In genomic region chr10:33193867-33194521, GRCh38 we compare ENCODE assay signal across 10 cellular contexts.
A peak's percentile ranks its signal among the peaks of the same experiment; 100 is the strongest.
DNase-seq lines count a peak whose midpoint lies in the region; ATAC-seq, FAIRE-seq and TF ChIP-seq lines count a peak whose summit lies in the region.
"Had no signal": no experiment of that assay in that cellular context is flagged by ENCODE, and none has a peak within 500 bp of the region (broad histone marks: within the 10 kb centered on the region; RNA-seq: fewer than 3 reads in every experiment).

No MANE protein-coding gene starts in this region.

- H4K20me1 ChIP-seq in keratinocyte (ENCODE audit: control insufficient read depth, extremely low read depth, insufficient read depth, low read length) = no peaks in the 10 kb centered on the region
- no peaks in the 10 kb centered on the region for H4K20me1 ChIP-seq in Karpas-422 (ENCODE audit: insufficient read depth, low read depth, low read length)

- peaks cover 0 to 2% (median 0%) of the 10 kb centered on the region in 8 donors for H3K9me3 Mint-ChIP-seq in CD4-positive, alpha-beta memory T cell
- H3K9me3 Mint-ChIP-seq: memory B cell, T-cell had no signal

- H3K9ac ChIP-seq in keratinocyte (ENCODE audit: control insufficient read depth, extremely low read depth, insufficient read depth, low read length) (no peak overlapping the region), Karpas-422 (ENCODE audit: low read length) (no peak overlapping the region)

- dilution Hi-C loops in keratinocyte (cut with MboI; ENCODE audit: extremely low pct_ligation_motif_present, low sequenced_read_pairs) = no loop called here

- peak; percentile 31 for DNase-seq in HuH-7.5 (ENCODE audit: low spot score)
- peak in 2 of 4 donors; percentile 19 to 38 for DNase-seq in body of pancreas
- DNase-seq in keratinocyte (ENCODE audit: low read depth, low spot score) = peak; percentile 17
- peak in 1 of 2 donors; percentile 73 for DNase-seq in suprapubic skin (ENCODE audit: low spot score in 2 of 2)
- no peak for DNase-seq in activated effector memory CD4-positive, alpha-beta T cell treated with Interleukin-2 at 50 U/mL for 16 hours
- no peak for DNase-seq in CD4-positive, alpha-beta memory T cell
- no peak for DNase-seq in iPS-NIHi11 (ENCODE audit: low spot score)
- no peak for DNase-seq in Karpas-422

- no peaks in the 10 kb centered on the region for H3K36me3 Mint-ChIP-seq in CD4-positive, alpha-beta memory T cell
- H3K36me3 Mint-ChIP-seq: memory B cell, T-cell had no signal

- H3K79me2 ChIP-seq in keratinocyte (ENCODE audit: control insufficient read depth, insufficient read depth, low read length) (no peaks in the 10 kb centered on the region), Karpas-422 (ENCODE audit: low read length) (no peaks in the 10 kb centered on the region)

- H3K9me2 ChIP-seq in Karpas-422 (replicated peaks; ENCODE audit: insufficient read depth, low read length) = no peaks in the 10 kb centered on the region

- no peak overlapping the region for H3K4me3 Mint-ChIP-seq in CD4-positive, alpha-beta memory T cell
- H3K4me3 Mint-ChIP-seq: memory B cell, T-cell had no signal

- CTCF ChIA-PET in CD4-positive, alpha-beta memory T cell (lab: Charles Lee; ENCODE audit: partially characterized antibody) = interaction anchor here (0.7 to 2.6 kb wide), 32 partner anchors 8 to 1444 kb away, joined by 3 to 39 read pairs (median 5); partner anchors contain the start of gene NRP1

- H3K27ac ChIP-seq in body of pancreas = peak overlapping the region; percentile 31 to 65 (median 46)
- no peak overlapping the region for H3K27ac ChIP-seq in keratinocyte (ENCODE audit: control insufficient read depth, insufficient read depth, low read length)
- peak overlapping the region; percentile 32 for H3K27ac ChIP-seq in suprapubic skin
- no peak overlapping the region for H3K27ac ChIP-seq in CD4-positive, alpha-beta memory T cell (ENCODE audit: low read depth, low read length)
- H3K27ac ChIP-seq in Karpas-422 (ENCODE audit: low read length) = no peak overlapping the region

- POLR2A ChIA-PET in CD4-positive, alpha-beta memory T cell (lab: Charles Lee; ENCODE audit: partially characterized antibody) = interaction anchor here (1.2 to 1.4 kb wide), 2 partner anchors 78 to 137 kb away, joined by 3 to 10 read pairs; no protein-coding TSS in a partner anchor

- no peak for TF ChIP-seq POLR2A in body of pancreas (IDR thresholded peaks at IDR 0.05)
- no peak for TF ChIP-seq POLR2A in suprapubic skin (IDR thresholded peaks at IDR 0.05)

- intact Hi-C loops in body of pancreas (cut with DNase I) = no loop called here
- intact Hi-C loops in CD4-positive, alpha-beta memory T cell (cut with micrococcal nuclease) = loop anchor here (1.0 to 10.0 kb wide), 4 partner anchors 54 to 473 kb away; no protein-coding TSS in a partner anchor

- 25 to 26% methylated on average over 5 of the region's 5 CpGs for WGBS in body of pancreas, 2 donors
- 28% methylated on average over 5 of the region's 5 CpGs for WGBS in suprapubic skin

- H3K4me2 ChIP-seq in keratinocyte (ENCODE audit: control insufficient read depth, extremely low read depth, insufficient read depth, low read depth, low read length) (peak overlapping the region; percentile 18), Karpas-422 (ENCODE audit: low read depth, low read length, poor library complexity, severe bottlenecking) (no peak overlapping the region)

- FAIRE-seq in keratinocyte (lab: Jason Lieb, UNC) = peak; percentile 64

- no peaks in the 10 kb centered on the region for H3K9me3 ChIP-seq in body of pancreas
- no peaks in the 10 kb centered on the region for H3K9me3 ChIP-seq in keratinocyte (ENCODE audit: control insufficient read depth, low read depth, low read length)
- no peaks in the 10 kb centered on the region for H3K9me3 ChIP-seq in suprapubic skin
- H3K9me3 ChIP-seq in CD4-positive, alpha-beta memory T cell (ENCODE audit: control insufficient read depth in 1 of 2, low read length in 2 of 2) = no peaks in the 10 kb centered on the region
- no peaks in the 10 kb centered on the region for H3K9me3 ChIP-seq in Karpas-422 (ENCODE audit: low read length)

- peaks cover 0 to 3% of the 10 kb centered on the region in 2 donors for H3K27me3 Mint-ChIP-seq in CD4-positive, alpha-beta memory T cell

- H3K27ac Mint-ChIP-seq in CD4-positive, alpha-beta memory T cell = no peak overlapping the region
- H3K27ac Mint-ChIP-seq: memory B cell, T-cell had no signal

- H2AFZ ChIP-seq in keratinocyte (ENCODE audit: control insufficient read depth, low read length) (no peak overlapping the region), Karpas-422 (ENCODE audit: low read length) (no peak overlapping the region)

- H3K4me1 ChIP-seq in body of pancreas = peaks cover 54% of the 10 kb centered on the region
- H3K4me1 ChIP-seq in keratinocyte (ENCODE audit: control insufficient read depth, extremely low read depth, insufficient read depth, low read length) = peaks cover 12% of the 10 kb centered on the region
- peaks cover 24% of the 10 kb centered on the region for H3K4me1 ChIP-seq in suprapubic skin
- H3K4me1 ChIP-seq in CD4-positive, alpha-beta memory T cell (ENCODE audit: insufficient read depth, low read length) = peaks cover 6% of the 10 kb centered on the region
- peaks cover 4% of the 10 kb centered on the region; the same call in 1 of the 2 replicates for H3K4me1 ChIP-seq in Karpas-422 (ENCODE audit: low read length)

- no peaks in the 10 kb centered on the region for H3K9me1 ChIP-seq in keratinocyte (ENCODE audit: control insufficient read depth, extremely low read depth, insufficient read depth, low read length)

- peak; percentile 18 for ATAC-seq in body of pancreas

- H3K4me3 ChIP-seq in body of pancreas (no peak overlapping the region), keratinocyte (ENCODE audit: control insufficient read depth in 2 of 3, extremely low read depth in 1 of 3, insufficient read depth in 2 of 3, low read depth in 1 of 3, low read length in 3 of 3) (no peak overlapping the region), suprapubic skin (no peak overlapping the region), Karpas-422 (ENCODE audit: low read length) (no peak overlapping the region)
- no peak overlapping the region for H3K4me3 ChIP-seq in CD4-positive, alpha-beta memory T cell (ENCODE audit: low read length in 2 of 2)

- H3K27me3 ChIP-seq in body of pancreas = no peaks in the 10 kb centered on the region
- no peaks in the 10 kb centered on the region for H3K27me3 ChIP-seq in keratinocyte (ENCODE audit: control insufficient read depth, extremely low read depth, insufficient read depth, low read length)
- no peaks in the 10 kb centered on the region for H3K27me3 ChIP-seq in suprapubic skin
- no peaks in the 10 kb centered on the region for H3K27me3 ChIP-seq in CD4-positive, alpha-beta memory T cell (ENCODE audit: insufficient read depth, low read length)
- H3K27me3 ChIP-seq in Karpas-422 (ENCODE audit: low read length) = no peaks in the 10 kb centered on the region

- H3K36me3 ChIP-seq in body of pancreas (replicated peaks in 1 of 2; ENCODE audit: insufficient read depth in 1 of 2, low read depth in 2 of 2) (no peaks in the 10 kb centered on the region), keratinocyte (ENCODE audit: control insufficient read depth in 2 of 2, extremely low read depth in 1 of 2, insufficient read depth in 2 of 2, low read length in 2 of 2) (peaks cover 7 to 11% of the 10 kb centered on the region in 2 experiments), suprapubic skin (no peaks in the 10 kb centered on the region), Karpas-422 (ENCODE audit: insufficient read depth, low read length) (no peaks in the 10 kb centered on the region)
- no peaks in the 10 kb centered on the region for H3K36me3 ChIP-seq in CD4-positive, alpha-beta memory T cell (ENCODE audit: insufficient read depth, low read length)

- H3K4me1 Mint-ChIP-seq in CD4-positive, alpha-beta memory T cell = peaks cover 0 to 2% (median 0%) of the 10 kb centered on the region in 4 donors

- TF ChIP-seq EP300 in suprapubic skin (IDR thresholded peaks at IDR 0.05) = no peak

- no peak for TF ChIP-seq CTCF in body of pancreas (IDR thresholded peaks at IDR 0.05)
- TF ChIP-seq CTCF in keratinocyte (optimal IDR thresholded peaks at IDR 0.05 in 1 of 3, IDR thresholded peaks at IDR 0.05 in 1 of 3, conservative IDR thresholded peaks at IDR 0.05 in 1 of 3; ENCODE audit: extremely low read depth in 1 of 3, insufficient read depth in 2 of 3, low read length in 3 of 3) = no peak
- TF ChIP-seq CTCF in suprapubic skin (IDR thresholded peaks at IDR 0.05) = no peak

Comparison
In these comparisons a context has a peak if more than half of its experiments do, and no peak if none do; other contexts are left out.
1. DNase-seq: peak in HuH-7.5 (single experiment) and keratinocyte (single experiment); none in activated effector memory CD4-positive, alpha-beta T cell treated with Interleukin-2 at 50 U/mL for 16 hours (single experiment), CD4-positive, alpha-beta memory T cell (0 of 5), iPS-NIHi11 (single experiment) and Karpas-422 (single experiment).
2. H3K27ac ChIP-seq: peak in body of pancreas (4 of 4) and suprapubic skin (single experiment); none in keratinocyte (single experiment), CD4-positive, alpha-beta memory T cell (single experiment) and Karpas-422 (single experiment).